In genomic region chr17:29108806-29109476, GRCh38 we compare ENCODE assay signal across 2 cellular contexts.
TF ChIP-seq lines count a peak whose summit lies in the region.

No MANE protein-coding gene starts in this region.

TF ChIP-seq in GM23338, 12 proteins besides CTCF, POLR2A, EP300 and RAD21:
- TF ChIP-seq NANOG (IDR thresholded peaks at IDR 0.05; ENCODE audit: borderline replicate concordance) (no peak), POLR2AphosphoS5 (IDR thresholded peaks at IDR 0.05; ENCODE audit: low read depth) (no peak), ZNF462 (CRISPR knock-in tag; IDR thresholded peaks at IDR 0.05) (no peak), EZH2phosphoT487 (IDR thresholded peaks at IDR 0.05; ENCODE audit: unreplicated experiment) (no peak), REST (IDR thresholded peaks at IDR 0.05; ENCODE audit: unreplicated experiment) (no peak)

TF ChIP-seq in SK-N-SH, 30 proteins besides CTCF, POLR2A, EP300 and RAD21:
- TF ChIP-seq RCOR1 (IDR thresholded peaks at IDR 0.05; ENCODE audit: low read length): no peak
- no peak for TF ChIP-seq GATA2 (CRISPR knock-in tag; IDR thresholded peaks at IDR 0.05)
- peak; percentile 2; the same call in 1 of the 2 replicates for TF ChIP-seq FOXJ3 (CRISPR knock-in tag; IDR thresholded peaks at IDR 0.05)
- no peak for TF ChIP-seq MEF2A (IDR thresholded peaks at IDR 0.05; ENCODE audit: borderline replicate concordance, low read depth)
